Comparison of ENCODE assay signal across 1 cellular context in the genomic region with DNA sequence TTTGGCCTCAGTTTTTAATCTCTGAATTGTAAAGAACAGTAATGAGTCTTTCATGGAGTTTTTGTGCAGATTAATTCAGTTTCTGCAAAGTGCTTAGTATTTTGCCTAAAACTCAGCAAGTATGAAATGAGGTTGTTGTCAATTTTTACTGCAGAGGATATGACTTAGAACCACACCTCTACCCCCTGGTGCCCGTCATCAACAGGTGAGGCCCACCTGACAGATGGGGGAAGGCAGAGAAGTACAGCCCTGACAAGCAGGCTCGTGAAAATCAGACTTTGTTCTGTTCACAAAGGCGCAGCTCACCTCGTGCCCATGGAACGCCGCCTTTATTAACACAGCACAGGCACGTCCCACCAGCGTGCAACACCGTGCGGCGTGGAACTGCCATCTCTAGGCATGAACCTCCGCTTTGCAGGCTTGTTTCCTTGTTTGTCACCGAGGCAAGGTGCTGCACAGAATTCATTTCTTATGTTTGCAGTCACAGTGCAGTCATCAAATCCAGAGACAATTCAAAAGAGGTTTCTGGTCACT.
TF ChIP-seq lines count a peak whose summit lies in the region.

No MANE protein-coding gene starts in this region.

TF ChIP-seq in GM23338, 12 proteins besides CTCF, POLR2A, EP300 and RAD21 (continued from another document):
- TF ChIP-seq, protein P1, sequence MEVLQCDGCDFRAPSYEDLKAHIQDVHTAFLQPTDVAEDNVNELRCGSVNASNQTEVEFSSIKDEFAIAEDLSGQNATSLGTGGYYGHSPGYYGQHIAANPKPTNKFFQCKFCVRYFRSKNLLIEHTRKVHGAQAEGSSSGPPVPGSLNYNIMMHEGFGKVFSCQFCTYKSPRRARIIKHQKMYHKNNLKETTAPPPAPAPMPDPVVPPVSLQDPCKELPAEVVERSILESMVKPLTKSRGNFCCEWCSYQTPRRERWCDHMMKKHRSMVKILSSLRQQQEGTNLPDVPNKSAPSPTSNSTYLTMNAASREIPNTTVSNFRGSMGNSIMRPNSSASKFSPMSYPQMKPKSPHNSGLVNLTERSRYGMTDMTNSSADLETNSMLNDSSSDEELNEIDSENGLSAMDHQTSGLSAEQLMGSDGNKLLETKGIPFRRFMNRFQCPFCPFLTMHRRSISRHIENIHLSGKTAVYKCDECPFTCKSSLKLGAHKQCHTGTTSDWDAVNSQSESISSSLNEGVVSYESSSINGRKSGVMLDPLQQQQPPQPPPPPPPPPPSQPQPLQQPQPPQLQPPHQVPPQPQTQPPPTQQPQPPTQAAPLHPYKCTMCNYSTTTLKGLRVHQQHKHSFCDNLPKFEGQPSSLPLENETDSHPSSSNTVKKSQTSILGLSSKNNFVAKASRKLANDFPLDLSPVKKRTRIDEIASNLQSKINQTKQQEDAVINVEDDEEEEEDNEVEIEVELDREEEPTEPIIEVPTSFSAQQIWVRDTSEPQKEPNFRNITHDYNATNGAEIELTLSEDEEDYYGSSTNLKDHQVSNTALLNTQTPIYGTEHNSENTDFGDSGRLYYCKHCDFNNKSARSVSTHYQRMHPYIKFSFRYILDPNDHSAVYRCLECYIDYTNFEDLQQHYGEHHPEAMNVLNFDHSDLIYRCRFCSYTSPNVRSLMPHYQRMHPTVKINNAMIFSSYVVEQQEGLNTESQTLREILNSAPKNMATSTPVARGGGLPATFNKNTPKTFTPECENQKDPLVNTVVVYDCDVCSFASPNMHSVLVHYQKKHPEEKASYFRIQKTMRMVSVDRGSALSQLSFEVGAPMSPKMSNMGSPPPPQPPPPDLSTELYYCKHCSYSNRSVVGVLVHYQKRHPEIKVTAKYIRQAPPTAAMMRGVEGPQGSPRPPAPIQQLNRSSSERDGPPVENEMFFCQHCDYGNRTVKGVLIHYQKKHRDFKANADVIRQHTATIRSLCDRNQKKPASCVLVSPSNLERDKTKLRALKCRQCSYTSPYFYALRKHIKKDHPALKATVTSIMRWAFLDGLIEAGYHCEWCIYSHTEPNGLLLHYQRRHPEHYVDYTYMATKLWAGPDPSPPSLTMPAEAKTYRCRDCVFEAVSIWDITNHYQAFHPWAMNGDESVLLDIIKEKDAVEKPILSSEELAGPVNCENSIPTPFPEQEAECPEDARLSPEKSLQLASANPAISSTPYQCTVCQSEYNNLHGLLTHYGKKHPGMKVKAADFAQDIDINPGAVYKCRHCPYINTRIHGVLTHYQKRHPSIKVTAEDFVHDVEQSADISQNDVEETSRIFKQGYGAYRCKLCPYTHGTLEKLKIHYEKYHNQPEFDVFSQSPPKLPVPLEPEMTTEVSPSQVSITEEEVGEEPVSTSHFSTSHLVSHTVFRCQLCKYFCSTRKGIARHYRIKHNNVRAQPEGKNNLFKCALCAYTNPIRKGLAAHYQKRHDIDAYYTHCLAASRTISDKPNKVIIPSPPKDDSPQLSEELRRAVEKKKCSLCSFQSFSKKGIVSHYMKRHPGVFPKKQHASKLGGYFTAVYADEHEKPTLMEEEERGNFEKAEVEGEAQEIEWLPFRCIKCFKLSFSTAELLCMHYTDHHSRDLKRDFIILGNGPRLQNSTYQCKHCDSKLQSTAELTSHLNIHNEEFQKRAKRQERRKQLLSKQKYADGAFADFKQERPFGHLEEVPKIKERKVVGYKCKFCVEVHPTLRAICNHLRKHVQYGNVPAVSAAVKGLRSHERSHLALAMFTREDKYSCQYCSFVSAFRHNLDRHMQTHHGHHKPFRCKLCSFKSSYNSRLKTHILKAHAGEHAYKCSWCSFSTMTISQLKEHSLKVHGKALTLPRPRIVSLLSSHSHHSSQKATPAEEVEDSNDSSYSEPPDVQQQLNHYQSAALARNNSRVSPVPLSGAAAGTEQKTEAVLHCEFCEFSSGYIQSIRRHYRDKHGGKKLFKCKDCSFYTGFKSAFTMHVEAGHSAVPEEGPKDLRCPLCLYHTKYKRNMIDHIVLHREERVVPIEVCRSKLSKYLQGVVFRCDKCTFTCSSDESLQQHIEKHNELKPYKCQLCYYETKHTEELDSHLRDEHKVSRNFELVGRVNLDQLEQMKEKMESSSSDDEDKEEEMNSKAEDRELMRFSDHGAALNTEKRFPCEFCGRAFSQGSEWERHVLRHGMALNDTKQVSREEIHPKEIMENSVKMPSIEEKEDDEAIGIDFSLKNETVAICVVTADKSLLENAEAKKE (CRISPR knock-in tag; IDR thresholded peaks at IDR 0.05): no peak
- no peak for TF ChIP-seq NANOG (IDR thresholded peaks at IDR 0.05; ENCODE audit: borderline replicate concordance)
- TF ChIP-seq, protein P2, sequence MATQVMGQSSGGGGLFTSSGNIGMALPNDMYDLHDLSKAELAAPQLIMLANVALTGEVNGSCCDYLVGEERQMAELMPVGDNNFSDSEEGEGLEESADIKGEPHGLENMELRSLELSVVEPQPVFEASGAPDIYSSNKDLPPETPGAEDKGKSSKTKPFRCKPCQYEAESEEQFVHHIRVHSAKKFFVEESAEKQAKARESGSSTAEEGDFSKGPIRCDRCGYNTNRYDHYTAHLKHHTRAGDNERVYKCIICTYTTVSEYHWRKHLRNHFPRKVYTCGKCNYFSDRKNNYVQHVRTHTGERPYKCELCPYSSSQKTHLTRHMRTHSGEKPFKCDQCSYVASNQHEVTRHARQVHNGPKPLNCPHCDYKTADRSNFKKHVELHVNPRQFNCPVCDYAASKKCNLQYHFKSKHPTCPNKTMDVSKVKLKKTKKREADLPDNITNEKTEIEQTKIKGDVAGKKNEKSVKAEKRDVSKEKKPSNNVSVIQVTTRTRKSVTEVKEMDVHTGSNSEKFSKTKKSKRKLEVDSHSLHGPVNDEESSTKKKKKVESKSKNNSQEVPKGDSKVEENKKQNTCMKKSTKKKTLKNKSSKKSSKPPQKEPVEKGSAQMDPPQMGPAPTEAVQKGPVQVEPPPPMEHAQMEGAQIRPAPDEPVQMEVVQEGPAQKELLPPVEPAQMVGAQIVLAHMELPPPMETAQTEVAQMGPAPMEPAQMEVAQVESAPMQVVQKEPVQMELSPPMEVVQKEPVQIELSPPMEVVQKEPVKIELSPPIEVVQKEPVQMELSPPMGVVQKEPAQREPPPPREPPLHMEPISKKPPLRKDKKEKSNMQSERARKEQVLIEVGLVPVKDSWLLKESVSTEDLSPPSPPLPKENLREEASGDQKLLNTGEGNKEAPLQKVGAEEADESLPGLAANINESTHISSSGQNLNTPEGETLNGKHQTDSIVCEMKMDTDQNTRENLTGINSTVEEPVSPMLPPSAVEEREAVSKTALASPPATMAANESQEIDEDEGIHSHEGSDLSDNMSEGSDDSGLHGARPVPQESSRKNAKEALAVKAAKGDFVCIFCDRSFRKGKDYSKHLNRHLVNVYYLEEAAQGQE (IDR thresholded peaks at IDR 0.05; ENCODE audit: unreplicated experiment): no peak
- TF ChIP-seq POLR2AphosphoS5 (IDR thresholded peaks at IDR 0.05; ENCODE audit: low read depth): no peak
- TF ChIP-seq, protein P3, sequence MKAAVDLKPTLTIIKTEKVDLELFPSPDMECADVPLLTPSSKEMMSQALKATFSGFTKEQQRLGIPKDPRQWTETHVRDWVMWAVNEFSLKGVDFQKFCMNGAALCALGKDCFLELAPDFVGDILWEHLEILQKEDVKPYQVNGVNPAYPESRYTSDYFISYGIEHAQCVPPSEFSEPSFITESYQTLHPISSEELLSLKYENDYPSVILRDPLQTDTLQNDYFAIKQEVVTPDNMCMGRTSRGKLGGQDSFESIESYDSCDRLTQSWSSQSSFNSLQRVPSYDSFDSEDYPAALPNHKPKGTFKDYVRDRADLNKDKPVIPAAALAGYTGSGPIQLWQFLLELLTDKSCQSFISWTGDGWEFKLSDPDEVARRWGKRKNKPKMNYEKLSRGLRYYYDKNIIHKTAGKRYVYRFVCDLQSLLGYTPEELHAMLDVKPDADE (IDR thresholded peaks at IDR 0.05): no peak
- TF ChIP-seq ZNF114 (CRISPR knock-in tag; IDR thresholded peaks at IDR 0.05): no peak
TF ChIP-seq in GM23338: peak in this region for 0.
